Comparison of ENCODE assay signal across 14 cellular contexts in genomic region chr15:90598679-90599078, GRCh38.
A peak's percentile ranks its signal among the peaks of the same experiment; 100 is the strongest.
DNase-seq lines count a peak whose midpoint lies in the region; ATAC-seq, FAIRE-seq and TF ChIP-seq lines count a peak whose summit lies in the region.
"Had no signal": no experiment of that assay in that cellular context is flagged by ENCODE, and none has a peak within 500 bp of the region (broad histone marks: within the 10 kb centered on the region; RNA-seq: fewer than 3 reads in every experiment).

No MANE protein-coding gene starts in this region.

- no peak for ATAC-seq in K562

- CTCF ChIA-PET in K562 (lab: Yijun Ruan, JAX; ENCODE audit: low intra/inter-chr PET ratio) = interaction anchor here (1.2 kb wide), 1 partner anchor 279 kb away, joined by 6 read pairs; no protein-coding TSS in a partner anchor

- TF ChIP-seq CTCF in GM12875 (IDR thresholded peaks at IDR 0.05; ENCODE audit: borderline replicate concordance, insufficient read depth, low read depth, low read length) = no peak
- no peak for TF ChIP-seq CTCF in K562 (IDR thresholded peaks at IDR 0.05 in 2 of 3, conservative IDR thresholded peaks at IDR 0.05 in 1 of 3; ENCODE audit: insufficient read depth in 2 of 3, low read depth in 1 of 3, low read length in 3 of 3)
- no peak for TF ChIP-seq CTCF in nephron progenitor cell (IDR thresholded peaks at IDR 0.05)
- TF ChIP-seq CTCF in MM.1S (IDR thresholded peaks at IDR 0.05; ENCODE audit: low read length) = no peak
- no peak for TF ChIP-seq CTCF in GM13976 (IDR thresholded peaks at IDR 0.05; ENCODE audit: borderline replicate concordance, control extremely low read depth, extremely low read depth, insufficient read depth, missing control alignments)

- H4K20me1 ChIP-seq in BLaER1 treated with 17β-estradiol and CSF1 and Interleukin-3, amounts not matched to agents 10 nM and 100 nM = peaks cover 0 to 11% (median 0%) of the 10 kb centered on the region in 11 experiments; a peak in 4 of 22 replicates
- no peaks in the 10 kb centered on the region for H4K20me1 ChIP-seq in K562 (replicated peaks; ENCODE audit: control insufficient read depth, insufficient read depth, low read length)
- no peaks in the 10 kb centered on the region for H4K20me1 ChIP-seq in MM.1S (ENCODE audit: insufficient read depth, low read length)

- FAIRE-seq in K562 (lab: Jason Lieb, UNC) = no peak

- no peaks in the 10 kb centered on the region for H3K9me2 ChIP-seq in MM.1S (replicated peaks; ENCODE audit: insufficient read depth, low read length)

- H3K27me3 Mint-ChIP-seq in nephron progenitor cell (ENCODE audit: low read depth, poor library complexity) = no peaks in the 10 kb centered on the region

- peak overlapping the region; percentile 80 to 95 (median 88) for H3K4me2 ChIP-seq in BLaER1 treated with 17β-estradiol and CSF1 and Interleukin-3, amounts not matched to agents 10 nM and 100 nM
- peak overlapping the region; percentile 81; the same call in 1 of the 2 replicates for H3K4me2 ChIP-seq in K562 (ENCODE audit: insufficient read depth, low read length)
- H3K4me2 ChIP-seq in MM.1S (ENCODE audit: low read depth, low read length) = no peak overlapping the region

- H3K9me1 ChIP-seq in K562 (ENCODE audit: control insufficient read depth, insufficient read depth, low read length) = no peaks in the 10 kb centered on the region

- BruUV-seq in K562 (replicated peaks; lab: Mats Ljungman, UMichigan) = no TSS peak

- H3K4me3 ChIP-seq in BLaER1 treated with 17β-estradiol and CSF1 and Interleukin-3, amounts not matched to agents 10 nM and 100 nM = peak overlapping the region in 1 of 10 experiments; percentile 39; a peak in 2 of 20 replicates
- H3K4me3 ChIP-seq in GM12875 (ENCODE audit: low read depth, low read length) = peak overlapping the region; percentile 36
- no peak overlapping the region for H3K4me3 ChIP-seq in K562
- no peak overlapping the region for H3K4me3 ChIP-seq in MM.1S (ENCODE audit: low read length)
- H3K4me3 ChIP-seq: body of pancreas had no signal

- H3K36me3 ChIP-seq in BLaER1 treated with 17β-estradiol and CSF1 and Interleukin-3, amounts not matched to agents 10 nM and 100 nM = peaks cover 7 to 34% (median 26%) of the 10 kb centered on the region in 11 experiments; a peak in 18 of 22 replicates
- H3K36me3 ChIP-seq in K562 (ENCODE audit: control insufficient read depth, insufficient read depth, low read length) (peaks cover 15% of the 10 kb centered on the region; the same call in 2 of the 3 replicates), MM.1S (replicated peaks; ENCODE audit: insufficient read depth, low read length) (no peaks in the 10 kb centered on the region)

- peak overlapping the region; percentile 1 for H3K4me3 Mint-ChIP-seq in nephron progenitor cell

- 72% methylated on average over 10 of the region's 10 CpGs for WGBS in K562 (ENCODE audit: insufficient coverage, low coverage, missing lambda C conversion rate)

- H3K36me3 Mint-ChIP-seq in nephron progenitor cell (ENCODE audit: low read depth) = peaks cover 31% of the 10 kb centered on the region

- peak overlapping the region in 10 of 11 experiments; percentile 66 to 91 (median 85); a peak in 19 of 22 replicates for H3K27ac ChIP-seq in BLaER1 treated with 17β-estradiol and CSF1 and Interleukin-3, amounts not matched to agents 10 nM and 100 nM
- peak overlapping the region; percentile 86; the same call in 1 of the 3 replicates for H3K27ac ChIP-seq in K562 (ENCODE audit: extremely low read depth, low read depth, low read length)
- H3K27ac ChIP-seq in MM.1S (ENCODE audit: low read length) = no peak overlapping the region
- H3K27ac ChIP-seq: C4-2B had no signal

- no peaks in the 10 kb centered on the region for H3K27me3 ChIP-seq in BLaER1 treated with 17β-estradiol and CSF1 and Interleukin-3, amounts not matched to agents 10 nM and 100 nM
- H3K27me3 ChIP-seq in K562 (ENCODE audit: control insufficient read depth in 2 of 2, insufficient read depth in 2 of 2, low read length in 2 of 2) = no peaks in the 10 kb centered on the region
- H3K27me3 ChIP-seq in MM.1S (replicated peaks; ENCODE audit: insufficient read depth, low read length) = no peaks in the 10 kb centered on the region
- H3K27me3 ChIP-seq: body of pancreas had no signal

- POLR2A ChIA-PET in K562 (lab: Yijun Ruan, JAX) = interaction anchor here (0.6 to 1.0 kb wide), 10 partner anchors 10 to 1439 kb away, joined by 3 to 8 read pairs (median 3); no protein-coding TSS in a partner anchor

- no peaks in the 10 kb centered on the region for H3K9me3 ChIP-seq in BLaER1 treated with 17β-estradiol and CSF1 and Interleukin-3, amounts not matched to agents 10 nM and 100 nM (replicated peaks in 1 of 11)
- H3K9me3 ChIP-seq in K562 (replicated peaks; ENCODE audit: control insufficient read depth, insufficient read depth, low read depth, low read length) (no peaks in the 10 kb centered on the region), MM.1S (replicated peaks; ENCODE audit: insufficient read depth, low read length) (no peaks in the 10 kb centered on the region)
- H3K9me3 ChIP-seq: body of pancreas had no signal

- intact Hi-C loops in K562 (cut with micrococcal nuclease) = loop anchor here (2.0 to 5.0 kb wide), 3 partner anchors 28 to 276 kb away; no protein-coding TSS in a partner anchor

- in situ Hi-C loops in K562 (cut with MboI) (no loop called here), GM13976 (cut with MboI; ENCODE audit: low sequenced_read_pairs, unreplicated experiment) (no loop called here)

- peak overlapping the region in 9 of 11 experiments; percentile 39 to 79 (median 68); a peak in 15 of 22 replicates for H3K9ac ChIP-seq in BLaER1 treated with 17β-estradiol and CSF1 and Interleukin-3, amounts not matched to agents 10 nM and 100 nM
- peak overlapping the region in 1 of 2 experiments; percentile 62; a peak in 1 of 4 replicates for H3K9ac ChIP-seq in K562 (ENCODE audit: insufficient read depth in 1 of 2, low read depth in 2 of 2, low read length in 2 of 2)
- no peak overlapping the region for H3K9ac ChIP-seq in MM.1S (ENCODE audit: low read length)

- H3K79me2 ChIP-seq in K562 (ENCODE audit: control insufficient read depth, insufficient read depth, low read length) (no peaks in the 10 kb centered on the region; the same call in 2 of the 3 replicates), MM.1S (ENCODE audit: low read length) (no peaks in the 10 kb centered on the region)

- H2AFZ ChIP-seq in K562 (ENCODE audit: low read depth, low read length) (no peak overlapping the region), MM.1S (ENCODE audit: low read length) (no peak overlapping the region)

- peaks cover 60 to 75% (median 67%) of the 10 kb centered on the region in 10 experiments for H3K4me1 ChIP-seq in BLaER1 treated with 17β-estradiol and CSF1 and Interleukin-3, amounts not matched to agents 10 nM and 100 nM
- H3K4me1 ChIP-seq in K562 (replicated peaks in 1 of 2; ENCODE audit: control insufficient read depth in 2 of 2, insufficient read depth in 2 of 2, low read length in 2 of 2) (peaks cover 19 to 28% of the 10 kb centered on the region in 2 experiments), MM.1S (ENCODE audit: low read length) (peaks cover 21% of the 10 kb centered on the region)

- H3K27ac Mint-ChIP-seq in nephron progenitor cell = peak overlapping the region; percentile 94

- H3F3A ChIP-seq in MM.1S (ENCODE audit: insufficient read depth, low read length) = peaks cover 10% of the 10 kb centered on the region; the same call in 1 of the 2 replicates

- no peak for DNase-seq in K562 (ENCODE audit: extremely low read depth in 1 of 4, low spot score in 3 of 4)
- DNase-seq in nephron progenitor cell = no peak
- DNase-seq in MM.1S = no peak
- DNase-seq in NK-92 treated with Interleukin-12 subunit alpha and Interleukin-12 subunit beta, amount 100 ng/mL, for 24 hours (lab: John Stamatoyannopoulos, UW) = no peak
- no peak for DNase-seq in GM13976 (ENCODE audit: low spot score)
- DNase-seq in CD1c-positive myeloid dendritic cell (ENCODE audit: extremely low spot score) = no peak
- DNase-seq: HCEC 1CT, Kasumi-1, NCI-H2107, SW 1271 had no signal

- H3K4me1 Mint-ChIP-seq in nephron progenitor cell = peaks cover 48% of the 10 kb centered on the region

- no peak for TF ChIP-seq POLR2A in K562 (conservative IDR thresholded peaks at IDR 0.05)

- TF ChIP-seq EP300 in K562 (IDR thresholded peaks at IDR 0.05; ENCODE audit: low read length) = no peak

- no peaks in the 10 kb centered on the region for H3K9me3 Mint-ChIP-seq in nephron progenitor cell

- no peak for TF ChIP-seq RAD21 in K562 (CRISPR knock-in tag; conservative IDR thresholded peaks at IDR 0.05 in 1 of 2, IDR thresholded peaks at IDR 0.05 in 1 of 2)

TF ChIP-seq in K562, 482 proteins besides CTCF, POLR2A, EP300 and RAD21:
- TF ChIP-seq HDAC1 (IDR thresholded peaks at IDR 0.05) (0 out of 4 replicates have a peak, but pooled peaks of 1 of the 2 experiments have one; percentile 0), NFIC (IDR thresholded peaks at IDR 0.05) (no peak), MTA1 (IDR thresholded peaks at IDR 0.05; ENCODE audit: borderline replicate concordance) (no peak), TBL1XR1 (IDR thresholded peaks at IDR 0.05; ENCODE audit: low read length in 2 of 2) (no peak)
